15 cellular contexts compared by ENCODE assay signal in genomic region chr12:50275545-50275944, GRCh38. TPM values are rescaled to one million over a fixed set of nuclear protein-coding genes. Genes with fewer than 3 reads are reported as not detected.
DNase-seq lines count a peak whose midpoint lies in the region; ATAC-seq, FAIRE-seq and TF ChIP-seq lines count a peak whose summit lies in the region.
"Had no signal": no experiment of that assay in that cellular context is flagged by ENCODE, and none has a peak within 500 bp of the region (broad histone marks: within the 10 kb centered on the region; RNA-seq: fewer than 3 reads in every experiment).

No MANE protein-coding gene starts in this region.

- H3K9me3 ChIP-seq in heart right ventricle (no peaks in the 10 kb centered on the region), pancreas (no peaks in the 10 kb centered on the region)
- H3K9me3 ChIP-seq: tibial artery had no signal

- no peaks in the 10 kb centered on the region for H3K9me3 Mint-ChIP-seq in activated CD8-positive, alpha-beta T cell treated with anti-CD3 and anti-CD28 coated beads, Interleukin-2, amount 10 ng/mL, durations not matched to agents 7 days and 5 days (ENCODE audit: insufficient read depth)

- H3K27ac ChIP-seq in heart right ventricle (peak overlapping the region; percentile 23 to 92 (median 58)), pancreas (peak overlapping the region in 2 of 4 donors; percentile 61 to 65)
- H3K27ac ChIP-seq: tibial artery had no signal

- intact Hi-C loops in heart right ventricle (cut with DNase I) (no loop called here), pancreas (cut with DNase I) (no loop called here)

- peak; percentile 29 for DNase-seq in GDM1 (lab: John Stamatoyannopoulos, UW)
- peak; percentile 28 for DNase-seq in activated CD8-positive, alpha-beta T cell treated with anti-CD3 and anti-CD28 coated beads, Interleukin-2, amount 10 ng/mL, durations not matched to agents 7 days and 5 days
- DNase-seq in heart right ventricle, result peak; percentile 29 to 77
- DNase-seq in pancreas, result peak in 1 of 6 donors; percentile 20
- DNase-seq in HCEC 1CT, result no peak
- DNase-seq in CD1c-positive myeloid dendritic cell (ENCODE audit: extremely low spot score), result no peak
- no peak for DNase-seq in DMS114 treated with DMSO at 0.1 percent for 48 hours (lab: John Stamatoyannopoulos, UW; ENCODE audit: unreplicated experiment)
- DNase-seq in NOMO-1 treated with DMSO at 0.1 percent for 48 hours (lab: John Stamatoyannopoulos, UW; ENCODE audit: unreplicated experiment), result no peak
- DNase-seq: activated CD8-positive, alpha-beta memory T cell treated with anti-CD3 and anti-CD28 coated beads, Interleukin-2, amount 50 U/mL, for 48 hours; kidney glomerular epithelial cell; NCI-H1092 treated with DMSO at 0.1 percent for 48 hours; retina had no signal

- peak overlapping the region; percentile 29 for H3K27ac Mint-ChIP-seq in activated CD8-positive, alpha-beta T cell treated with anti-CD3 and anti-CD28 coated beads, Interleukin-2, amount 10 ng/mL, durations not matched to agents 7 days and 5 days
- H3K27ac Mint-ChIP-seq: B cell had no signal

- H3K36me3 Mint-ChIP-seq in activated CD8-positive, alpha-beta T cell treated with anti-CD3 and anti-CD28 coated beads, Interleukin-2, amount 10 ng/mL, durations not matched to agents 7 days and 5 days (ENCODE audit: low read depth), result no peaks in the 10 kb centered on the region

- H3K4me1 ChIP-seq in heart right ventricle (peaks cover 0 to 61% (median 29%) of the 10 kb centered on the region in 9 donors), pancreas (peaks cover 25 to 46% (median 35%) of the 10 kb centered on the region in 3 donors)

- FAIRE-seq in pancreas (lab: Jason Lieb, UNC), result no peak
- FAIRE-seq: astrocyte had no signal

- no peaks in the 10 kb centered on the region for H3K27me3 Mint-ChIP-seq in activated CD8-positive, alpha-beta T cell treated with anti-CD3 and anti-CD28 coated beads, Interleukin-2, amount 10 ng/mL, durations not matched to agents 7 days and 5 days (ENCODE audit: low read depth)
- H3K27me3 Mint-ChIP-seq: B cell had no signal

- CTCF ChIA-PET in activated CD8-positive, alpha-beta T cell treated with anti-CD3 and anti-CD28 coated beads, Interleukin-2, amount 10 ng/mL, durations not matched to agents 7 days and 5 days (lab: Charles Lee), result interaction anchor here (2.2 kb wide), 1 partner anchor 39 kb away, joined by 5 read pairs; no protein-coding TSS in a partner anchor

- 27 to 41% methylated on average over 1 of the region's 1 CpG for WGBS in heart right ventricle, 2 donors
- 6 to 7% methylated on average over 1 of the region's 1 CpG for WGBS in pancreas, 2 donors

- no peak for TF ChIP-seq CTCF in heart right ventricle (IDR thresholded peaks at IDR 0.05)
- TF ChIP-seq CTCF in pancreas (IDR thresholded peaks at IDR 0.05), result no peak

- H3K27me3 ChIP-seq in heart right ventricle (no peaks in the 10 kb centered on the region), pancreas (no peaks in the 10 kb centered on the region)
- H3K27me3 ChIP-seq: tibial artery had no signal

- no peak for ATAC-seq in activated CD8-positive, alpha-beta T cell treated with anti-CD3 and anti-CD28 coated beads, Interleukin-2, amount 10 ng/mL, durations not matched to agents 7 days and 5 days
- ATAC-seq in heart right ventricle (peak; percentile 68 to 94 (median 88)), pancreas (peak; percentile 29 to 75 (median 68))

- H3K4me3 Mint-ChIP-seq in activated CD8-positive, alpha-beta T cell treated with anti-CD3 and anti-CD28 coated beads, Interleukin-2, amount 10 ng/mL, durations not matched to agents 7 days and 5 days, result no peak overlapping the region
- H3K4me3 Mint-ChIP-seq: B cell had no signal

- H3K4me3 ChIP-seq in heart right ventricle (no peak overlapping the region), pancreas (no peak overlapping the region)
- H3K4me3 ChIP-seq: tibial artery had no signal

- peaks cover 0 to 3% (median 0%) of the 10 kb centered on the region in 9 donors for H3K36me3 ChIP-seq in heart right ventricle
- H3K36me3 ChIP-seq in pancreas, result no peaks in the 10 kb centered on the region

- POLR2A ChIA-PET in activated CD8-positive, alpha-beta T cell treated with anti-CD3 and anti-CD28 coated beads, Interleukin-2, amount 10 ng/mL, durations not matched to agents 7 days and 5 days (lab: Charles Lee), result no interaction called here

- H3K4me1 Mint-ChIP-seq in activated CD8-positive, alpha-beta T cell treated with anti-CD3 and anti-CD28 coated beads, Interleukin-2, amount 10 ng/mL, durations not matched to agents 7 days and 5 days (ENCODE audit: low read depth), result peaks cover 10% of the 10 kb centered on the region
- H3K4me1 Mint-ChIP-seq: B cell had no signal

RNA-seq across cellular contexts. Expression of gene LIMA1, which starts 7.8 kb away (rescaled TPM):
- total RNA-seq in activated CD8-positive, alpha-beta T cell treated with anti-CD3 and anti-CD28 coated beads, Interleukin-2, amount 10 ng/mL, durations not matched to agents 7 days and 5 days, result 10 to 100 TPM; 19.4 to 19.9 TPM
- total RNA-seq in heart right ventricle, result 10 to 100 TPM; 13.8 to 26.0 (median 16.2) TPM
- polyA plus RNA-seq in heart right ventricle, result 10 to 100 TPM; 10.6 to 34.4 TPM
- total RNA-seq in pancreas, result 10 to 100 TPM; 17.6 to 50.3 (median 27.2) TPM
- 10 to 100 TPM; 19.8 to 24.1 TPM for polyA plus RNA-seq in pancreas

Comparison
In these comparisons a context has a peak if more than half of its experiments do, and no peak if none do; other contexts are left out.
1. DNase-seq: peak in GDM1 (single experiment), activated CD8-positive, alpha-beta T cell treated with anti-CD3 and anti-CD28 coated beads, Interleukin-2, amount 10 ng/mL, durations not matched to agents 7 days and 5 days (single experiment) and heart right ventricle (2 of 2); none in HCEC 1CT (single experiment), CD1c-positive myeloid dendritic cell (single experiment), DMS114 treated with DMSO at 0.1 percent for 48 hours (single experiment) and NOMO-1 treated with DMSO at 0.1 percent for 48 hours (single experiment).